In the genomic region with DNA sequence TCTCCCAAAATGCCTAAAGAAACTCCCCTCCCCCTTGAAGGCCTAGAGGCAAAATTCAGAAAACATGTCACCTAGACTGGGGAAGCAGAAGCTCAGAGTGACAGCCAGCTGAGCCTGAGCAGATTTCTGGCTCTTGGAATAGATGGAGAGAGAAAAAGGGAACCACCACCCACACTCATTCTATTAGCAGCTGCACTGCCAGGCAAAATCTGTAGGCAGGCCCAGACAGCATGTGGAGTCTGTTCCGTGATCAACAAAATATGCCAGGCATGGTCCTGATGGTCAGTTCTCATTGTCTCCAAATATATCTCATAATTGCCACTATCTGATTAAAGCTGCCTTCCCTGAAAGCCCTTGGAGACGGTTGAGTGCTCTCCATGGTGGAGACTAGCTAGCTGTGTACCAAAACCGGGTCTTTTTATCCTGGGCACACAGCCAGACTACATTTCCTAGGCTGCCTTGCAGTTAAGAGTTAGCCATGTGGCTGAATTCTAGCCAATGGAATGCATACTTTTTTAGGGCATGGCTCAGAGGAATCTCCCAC, we compare ENCODE assay signal across 14 cellular contexts.
DNase-seq lines count a peak whose midpoint lies in the region; TF ChIP-seq lines count a peak whose summit lies in the region.
"Had no signal": no experiment of that assay in that cellular context is flagged by ENCODE, and none has a peak within 500 bp of the region (broad histone marks: within the 10 kb centered on the region; RNA-seq: fewer than 3 reads in every experiment).

No MANE protein-coding gene starts in this region.

- TF ChIP-seq POLR2A in prostate gland (IDR thresholded peaks at IDR 0.05): no peak

- H3K36me3 ChIP-seq in prostate gland (no peaks in the 10 kb centered on the region), right atrium auricular region (no peaks in the 10 kb centered on the region)
- H3K36me3 ChIP-seq: ovary had no signal

- H3K4me1 ChIP-seq in prostate gland (replicated peaks) (no peaks in the 10 kb centered on the region), right atrium auricular region (no peaks in the 10 kb centered on the region)

- H3K27ac ChIP-seq in prostate gland (no peak overlapping the region), right atrium auricular region (no peak overlapping the region)
- H3K27ac ChIP-seq: ovary had no signal

- H3K9me3 ChIP-seq in prostate gland (no peaks in the 10 kb centered on the region), right atrium auricular region (no peaks in the 10 kb centered on the region)
- H3K9me3 ChIP-seq: ovary had no signal

- H3K27me3 ChIP-seq in prostate gland (replicated peaks; ENCODE audit: insufficient read depth): no peaks in the 10 kb centered on the region
- no peaks in the 10 kb centered on the region for H3K27me3 ChIP-seq in right atrium auricular region
- H3K27me3 ChIP-seq: ovary had no signal

- intact Hi-C loops in head of caudate nucleus (cut with DNase I) (no loop called here), prostate gland (cut with DNase I) (no loop called here)

- DNase-seq in AG09309 (ENCODE audit: low read depth): peak; percentile 4
- DNase-seq in NCI-H1105 treated with DMSO at 0.1 percent for 48 hours (lab: John Stamatoyannopoulos, UW): peak; percentile 92
- DNase-seq in SHP77 treated with DMSO at 0.1 percent for 48 hours (lab: John Stamatoyannopoulos, UW): peak; percentile 32
- peak in 34 of 42 donors; percentile 17 to 80 (median 45) for DNase-seq in head of caudate nucleus
- no peak for DNase-seq in GM19238 (ENCODE audit: insufficient read length, low spot score)
- no peak for DNase-seq in NCI-H1436 treated with DMSO at 0.1 percent for 48 hours (lab: John Stamatoyannopoulos, UW)
- no peak for DNase-seq in prostate gland (ENCODE audit: low spot score)
- no peak for DNase-seq in right atrium auricular region (ENCODE audit: low spot score)
- DNase-seq: ACHN; activated CD8-positive, alpha-beta T cell treated with anti-CD3 and anti-CD28 coated beads, Interleukin-2, amount 10 ng/mL, durations not matched to agents 7 days and 5 days; activated naive CD4-positive, alpha-beta T cell treated with Interleukin-2 at 50 U/mL for 16 hours; IMR-90; ovary; stimulated activated CD4-positive, alpha-beta T cell treated with anti-CD3 and anti-CD28 coated beads, Interleukin-1b, Interleukin-23, amount 100 ng/mL, for 48 hours had no signal

- WGBS in prostate gland: 19% methylated on average over 3 of the region's 3 CpGs

- H3K4me3 ChIP-seq in AG09309 (ENCODE audit: control insufficient read depth, low read depth, low read length): no peak overlapping the region
- H3K4me3 ChIP-seq in prostate gland: no peak overlapping the region
- H3K4me3 ChIP-seq in right atrium auricular region: no peak overlapping the region
- H3K4me3 ChIP-seq: ovary had no signal

- TF ChIP-seq CTCF in AG09309 (IDR thresholded peaks at IDR 0.05; ENCODE audit: control insufficient read depth, insufficient read depth, low read depth, low read length, missing control alignments): no peak
- no peak for TF ChIP-seq CTCF in prostate gland (IDR thresholded peaks at IDR 0.05)
- TF ChIP-seq CTCF in right atrium auricular region (IDR thresholded peaks at IDR 0.05): no peak

Comparison
In these comparisons a context has a peak if more than half of its experiments do, and no peak if none do; other contexts are left out.
1. DNase-seq: peak in AG09309 (single experiment), NCI-H1105 treated with DMSO at 0.1 percent for 48 hours (single experiment), SHP77 treated with DMSO at 0.1 percent for 48 hours (single experiment) and head of caudate nucleus (34 of 42); none in GM19238 (single experiment), NCI-H1436 treated with DMSO at 0.1 percent for 48 hours (single experiment), prostate gland (single experiment) and right atrium auricular region (single experiment).